In the genomic region with DNA sequence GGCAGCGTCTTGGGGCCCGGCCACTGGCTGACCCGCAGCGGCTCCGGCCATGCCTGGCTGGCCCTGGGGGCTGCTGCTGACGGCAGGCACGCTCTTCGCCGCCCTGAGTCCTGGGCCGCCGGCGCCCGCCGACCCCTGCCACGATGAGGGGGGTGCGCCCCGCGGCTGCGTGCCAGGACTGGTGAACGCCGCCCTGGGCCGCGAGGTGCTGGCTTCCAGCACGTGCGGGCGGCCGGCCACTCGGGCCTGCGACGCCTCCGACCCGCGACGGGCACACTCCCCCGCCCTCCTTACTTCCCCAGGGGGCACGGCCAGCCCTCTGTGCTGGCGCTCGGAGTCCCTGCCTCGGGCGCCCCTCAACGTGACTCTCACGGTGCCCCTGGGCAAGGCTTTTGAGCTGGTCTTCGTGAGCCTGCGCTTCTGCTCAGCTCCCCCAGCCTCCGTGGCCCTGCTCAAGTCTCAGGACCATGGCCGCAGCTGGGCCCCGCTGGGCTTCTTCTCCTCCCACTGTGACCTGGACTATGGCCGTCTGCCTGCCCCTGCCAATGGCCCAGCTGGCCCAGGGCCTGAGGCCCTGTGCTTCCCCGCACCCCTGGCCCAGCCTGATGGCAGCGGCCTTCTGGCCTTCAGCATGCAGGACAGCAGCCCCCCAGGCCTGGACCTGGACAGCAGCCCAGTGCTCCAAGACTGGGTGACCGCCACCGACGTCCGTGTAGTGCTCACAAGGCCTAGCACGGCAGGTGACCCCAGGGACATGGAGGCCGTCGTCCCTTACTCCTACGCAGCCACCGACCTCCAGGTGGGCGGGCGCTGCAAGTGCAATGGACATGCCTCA, we compare ENCODE assay signal across 1 cellular context.
TF ChIP-seq lines count a peak whose summit lies in the region.

No MANE protein-coding gene starts in this region.

TF ChIP-seq in HepG2, 621 proteins besides CTCF, POLR2A, EP300 and RAD21 (continued from another document and continues in another):
- TF ChIP-seq, protein P1, sequence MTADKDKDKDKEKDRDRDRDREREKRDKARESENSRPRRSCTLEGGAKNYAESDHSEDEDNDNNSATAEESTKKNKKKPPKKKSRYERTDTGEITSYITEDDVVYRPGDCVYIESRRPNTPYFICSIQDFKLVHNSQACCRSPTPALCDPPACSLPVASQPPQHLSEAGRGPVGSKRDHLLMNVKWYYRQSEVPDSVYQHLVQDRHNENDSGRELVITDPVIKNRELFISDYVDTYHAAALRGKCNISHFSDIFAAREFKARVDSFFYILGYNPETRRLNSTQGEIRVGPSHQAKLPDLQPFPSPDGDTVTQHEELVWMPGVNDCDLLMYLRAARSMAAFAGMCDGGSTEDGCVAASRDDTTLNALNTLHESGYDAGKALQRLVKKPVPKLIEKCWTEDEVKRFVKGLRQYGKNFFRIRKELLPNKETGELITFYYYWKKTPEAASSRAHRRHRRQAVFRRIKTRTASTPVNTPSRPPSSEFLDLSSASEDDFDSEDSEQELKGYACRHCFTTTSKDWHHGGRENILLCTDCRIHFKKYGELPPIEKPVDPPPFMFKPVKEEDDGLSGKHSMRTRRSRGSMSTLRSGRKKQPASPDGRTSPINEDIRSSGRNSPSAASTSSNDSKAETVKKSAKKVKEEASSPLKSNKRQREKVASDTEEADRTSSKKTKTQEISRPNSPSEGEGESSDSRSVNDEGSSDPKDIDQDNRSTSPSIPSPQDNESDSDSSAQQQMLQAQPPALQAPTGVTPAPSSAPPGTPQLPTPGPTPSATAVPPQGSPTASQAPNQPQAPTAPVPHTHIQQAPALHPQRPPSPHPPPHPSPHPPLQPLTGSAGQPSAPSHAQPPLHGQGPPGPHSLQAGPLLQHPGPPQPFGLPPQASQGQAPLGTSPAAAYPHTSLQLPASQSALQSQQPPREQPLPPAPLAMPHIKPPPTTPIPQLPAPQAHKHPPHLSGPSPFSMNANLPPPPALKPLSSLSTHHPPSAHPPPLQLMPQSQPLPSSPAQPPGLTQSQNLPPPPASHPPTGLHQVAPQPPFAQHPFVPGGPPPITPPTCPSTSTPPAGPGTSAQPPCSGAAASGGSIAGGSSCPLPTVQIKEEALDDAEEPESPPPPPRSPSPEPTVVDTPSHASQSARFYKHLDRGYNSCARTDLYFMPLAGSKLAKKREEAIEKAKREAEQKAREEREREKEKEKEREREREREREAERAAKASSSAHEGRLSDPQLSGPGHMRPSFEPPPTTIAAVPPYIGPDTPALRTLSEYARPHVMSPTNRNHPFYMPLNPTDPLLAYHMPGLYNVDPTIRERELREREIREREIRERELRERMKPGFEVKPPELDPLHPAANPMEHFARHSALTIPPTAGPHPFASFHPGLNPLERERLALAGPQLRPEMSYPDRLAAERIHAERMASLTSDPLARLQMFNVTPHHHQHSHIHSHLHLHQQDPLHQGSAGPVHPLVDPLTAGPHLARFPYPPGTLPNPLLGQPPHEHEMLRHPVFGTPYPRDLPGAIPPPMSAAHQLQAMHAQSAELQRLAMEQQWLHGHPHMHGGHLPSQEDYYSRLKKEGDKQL (CRISPR knock-in tag; IDR thresholded peaks at IDR 0.05; ENCODE audit: low read depth) = no peak
- TF ChIP-seq HDAC2 (CRISPR knock-in tag; IDR thresholded peaks at IDR 0.05) (peak; percentile 31; the same call in 1 of the 2 replicates), ZNF703 (CRISPR knock-in tag; IDR thresholded peaks at IDR 0.05; ENCODE audit: borderline replicate concordance) (no peak), GTF3A (CRISPR knock-in tag; conservative IDR thresholded peaks at IDR 0.05) (0 out of 2 replicates have a peak, but pooled peaks have one; percentile 17), ZNF232 (CRISPR knock-in tag; IDR thresholded peaks at IDR 0.05; ENCODE audit: borderline replicate concordance) (no peak), ZNF615 (CRISPR knock-in tag; IDR thresholded peaks at IDR 0.05; ENCODE audit: borderline replicate concordance) (no peak), ZNF678 (CRISPR knock-in tag; IDR thresholded peaks at IDR 0.05) (0 out of 2 replicates have a peak, but pooled peaks have one; percentile 26), ZSCAN21 (CRISPR knock-in tag; IDR thresholded peaks at IDR 0.05; ENCODE audit: borderline replicate concordance) (peak; percentile 66), ZNF709 (CRISPR knock-in tag; IDR thresholded peaks at IDR 0.05) (peak; percentile 88), KDM2A (CRISPR knock-in tag; IDR thresholded peaks at IDR 0.05; ENCODE audit: borderline replicate concordance, low read depth) (peak; percentile 48; the same call in 1 of the 2 replicates), ZSCAN22 (CRISPR knock-in tag; IDR thresholded peaks at IDR 0.05) (peak; percentile 99), ARHGAP35 (CRISPR knock-in tag; IDR thresholded peaks at IDR 0.05; ENCODE audit: borderline replicate concordance) (0 out of 2 replicates have a peak, but pooled peaks have one; percentile 10), ZNF777 (CRISPR knock-in tag; IDR thresholded peaks at IDR 0.05) (peak; percentile 80), DMAP1 (CRISPR knock-in tag; IDR thresholded peaks at IDR 0.05) (peak; percentile 52; the same call in 1 of the 2 replicates), ETV5 (CRISPR knock-in tag; IDR thresholded peaks at IDR 0.05; ENCODE audit: borderline replicate concordance) (peak; percentile 40; the same call in 1 of the 2 replicates), ZFX (CRISPR knock-in tag; IDR thresholded peaks at IDR 0.05; ENCODE audit: low read depth) (peak; percentile 88; the same call in 1 of the 2 replicates), MTF2 (CRISPR knock-in tag; IDR thresholded peaks at IDR 0.05; ENCODE audit: borderline replicate concordance) (peak; percentile 16; the same call in 1 of the 2 replicates), ZNF510 (CRISPR knock-in tag; IDR thresholded peaks at IDR 0.05; ENCODE audit: low read depth) (0 out of 2 replicates have a peak, but pooled peaks have one; percentile 29), ZNF136 (CRISPR knock-in tag; IDR thresholded peaks at IDR 0.05; ENCODE audit: low read depth) (no peak), ELF1 (CRISPR knock-in tag; IDR thresholded peaks at IDR 0.05) (no peak), SAFB2 (CRISPR knock-in tag; IDR thresholded peaks at IDR 0.05; ENCODE audit: borderline replicate concordance, low read depth) (no peak), ELF3 (CRISPR knock-in tag; IDR thresholded peaks at IDR 0.05) (no peak), ZMYM3 (CRISPR knock-in tag; IDR thresholded peaks at IDR 0.05) (0 out of 2 replicates have a peak, but pooled peaks have one; percentile 16), ZNF616 (CRISPR knock-in tag; IDR thresholded peaks at IDR 0.05; ENCODE audit: low read depth) (peak; percentile 64), HDAC1 (CRISPR knock-in tag; IDR thresholded peaks at IDR 0.05) (0 out of 2 replicates have a peak, but pooled peaks have one; percentile 34), ZFP36L2 (CRISPR knock-in tag; IDR thresholded peaks at IDR 0.05) (no peak), ZNF451 (CRISPR knock-in tag; IDR thresholded peaks at IDR 0.05) (peak; percentile 27; the same call in 1 of the 2 replicates), ZC3H4 (CRISPR knock-in tag; IDR thresholded peaks at IDR 0.05; ENCODE audit: borderline replicate concordance) (no peak), ZMYM4 (CRISPR knock-in tag; IDR thresholded peaks at IDR 0.05) (no peak; the same call in 1 of the 2 replicates), FOXO1 (CRISPR knock-in tag; IDR thresholded peaks at IDR 0.05) (0 out of 2 replicates have a peak, but pooled peaks have one; percentile 5), NRL (CRISPR knock-in tag; IDR thresholded peaks at IDR 0.05; ENCODE audit: borderline replicate concordance) (no peak), STAT5B (CRISPR knock-in tag; IDR thresholded peaks at IDR 0.05) (no peak), RBAK (CRISPR knock-in tag; IDR thresholded peaks at IDR 0.05) (0 out of 2 replicates have a peak, but pooled peaks have one; percentile 18)
- TF ChIP-seq, protein P2, sequence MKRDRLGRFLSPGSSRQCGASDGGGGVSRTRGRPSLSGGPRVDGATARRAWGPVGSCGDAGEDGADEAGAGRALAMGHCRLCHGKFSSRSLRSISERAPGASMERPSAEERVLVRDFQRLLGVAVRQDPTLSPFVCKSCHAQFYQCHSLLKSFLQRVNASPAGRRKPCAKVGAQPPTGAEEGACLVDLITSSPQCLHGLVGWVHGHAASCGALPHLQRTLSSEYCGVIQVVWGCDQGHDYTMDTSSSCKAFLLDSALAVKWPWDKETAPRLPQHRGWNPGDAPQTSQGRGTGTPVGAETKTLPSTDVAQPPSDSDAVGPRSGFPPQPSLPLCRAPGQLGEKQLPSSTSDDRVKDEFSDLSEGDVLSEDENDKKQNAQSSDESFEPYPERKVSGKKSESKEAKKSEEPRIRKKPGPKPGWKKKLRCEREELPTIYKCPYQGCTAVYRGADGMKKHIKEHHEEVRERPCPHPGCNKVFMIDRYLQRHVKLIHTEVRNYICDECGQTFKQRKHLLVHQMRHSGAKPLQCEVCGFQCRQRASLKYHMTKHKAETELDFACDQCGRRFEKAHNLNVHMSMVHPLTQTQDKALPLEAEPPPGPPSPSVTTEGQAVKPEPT (CRISPR knock-in tag; IDR thresholded peaks at IDR 0.05; ENCODE audit: low read depth) = peak; percentile 45; the same call in 1 of the 2 replicates
- TF ChIP-seq, protein P3, sequence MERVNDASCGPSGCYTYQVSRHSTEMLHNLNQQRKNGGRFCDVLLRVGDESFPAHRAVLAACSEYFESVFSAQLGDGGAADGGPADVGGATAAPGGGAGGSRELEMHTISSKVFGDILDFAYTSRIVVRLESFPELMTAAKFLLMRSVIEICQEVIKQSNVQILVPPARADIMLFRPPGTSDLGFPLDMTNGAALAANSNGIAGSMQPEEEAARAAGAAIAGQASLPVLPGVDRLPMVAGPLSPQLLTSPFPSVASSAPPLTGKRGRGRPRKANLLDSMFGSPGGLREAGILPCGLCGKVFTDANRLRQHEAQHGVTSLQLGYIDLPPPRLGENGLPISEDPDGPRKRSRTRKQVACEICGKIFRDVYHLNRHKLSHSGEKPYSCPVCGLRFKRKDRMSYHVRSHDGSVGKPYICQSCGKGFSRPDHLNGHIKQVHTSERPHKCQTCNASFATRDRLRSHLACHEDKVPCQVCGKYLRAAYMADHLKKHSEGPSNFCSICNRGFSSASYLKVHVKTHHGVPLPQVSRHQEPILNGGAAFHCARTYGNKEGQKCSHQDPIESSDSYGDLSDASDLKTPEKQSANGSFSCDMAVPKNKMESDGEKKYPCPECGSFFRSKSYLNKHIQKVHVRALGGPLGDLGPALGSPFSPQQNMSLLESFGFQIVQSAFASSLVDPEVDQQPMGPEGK (CRISPR knock-in tag; IDR thresholded peaks at IDR 0.05) = 0 out of 2 replicates have a peak, but pooled peaks have one; percentile 49
- TF ChIP-seq, protein P4, sequence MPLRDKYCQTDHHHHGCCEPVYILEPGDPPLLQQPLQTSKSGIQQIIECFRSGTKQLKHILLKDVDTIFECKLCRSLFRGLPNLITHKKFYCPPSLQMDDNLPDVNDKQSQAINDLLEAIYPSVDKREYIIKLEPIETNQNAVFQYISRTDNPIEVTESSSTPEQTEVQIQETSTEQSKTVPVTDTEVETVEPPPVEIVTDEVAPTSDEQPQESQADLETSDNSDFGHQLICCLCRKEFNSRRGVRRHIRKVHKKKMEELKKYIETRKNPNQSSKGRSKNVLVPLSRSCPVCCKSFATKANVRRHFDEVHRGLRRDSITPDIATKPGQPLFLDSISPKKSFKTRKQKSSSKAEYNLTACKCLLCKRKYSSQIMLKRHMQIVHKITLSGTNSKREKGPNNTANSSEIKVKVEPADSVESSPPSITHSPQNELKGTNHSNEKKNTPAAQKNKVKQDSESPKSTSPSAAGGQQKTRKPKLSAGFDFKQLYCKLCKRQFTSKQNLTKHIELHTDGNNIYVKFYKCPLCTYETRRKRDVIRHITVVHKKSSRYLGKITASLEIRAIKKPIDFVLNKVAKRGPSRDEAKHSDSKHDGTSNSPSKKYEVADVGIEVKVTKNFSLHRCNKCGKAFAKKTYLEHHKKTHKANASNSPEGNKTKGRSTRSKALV (CRISPR knock-in tag; IDR thresholded peaks at IDR 0.05) = no peak
- TF ChIP-seq, protein P5, sequence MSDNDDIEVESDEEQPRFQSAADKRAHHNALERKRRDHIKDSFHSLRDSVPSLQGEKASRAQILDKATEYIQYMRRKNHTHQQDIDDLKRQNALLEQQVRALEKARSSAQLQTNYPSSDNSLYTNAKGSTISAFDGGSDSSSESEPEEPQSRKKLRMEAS (IDR thresholded peaks at IDR 0.05) = peak; percentile 85
- TF ChIP-seq, protein P6, sequence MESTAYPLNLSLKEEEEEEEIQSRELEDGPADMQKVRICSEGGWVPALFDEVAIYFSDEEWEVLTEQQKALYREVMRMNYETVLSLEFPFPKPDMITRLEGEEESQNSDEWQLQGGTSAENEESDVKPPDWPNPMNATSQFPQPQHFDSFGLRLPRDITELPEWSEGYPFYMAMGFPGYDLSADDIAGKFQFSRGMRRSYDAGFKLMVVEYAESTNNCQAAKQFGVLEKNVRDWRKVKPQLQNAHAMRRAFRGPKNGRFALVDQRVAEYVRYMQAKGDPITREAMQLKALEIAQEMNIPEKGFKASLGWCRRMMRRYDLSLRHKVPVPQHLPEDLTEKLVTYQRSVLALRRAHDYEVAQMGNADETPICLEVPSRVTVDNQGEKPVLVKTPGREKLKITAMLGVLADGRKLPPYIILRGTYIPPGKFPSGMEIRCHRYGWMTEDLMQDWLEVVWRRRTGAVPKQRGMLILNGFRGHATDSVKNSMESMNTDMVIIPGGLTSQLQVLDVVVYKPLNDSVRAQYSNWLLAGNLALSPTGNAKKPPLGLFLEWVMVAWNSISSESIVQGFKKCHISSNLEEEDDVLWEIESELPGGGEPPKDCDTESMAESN (CRISPR knock-in tag; conservative IDR thresholded peaks at IDR 0.05) = no peak; the same call in 1 of the 2 replicates
- TF ChIP-seq, protein P7, sequence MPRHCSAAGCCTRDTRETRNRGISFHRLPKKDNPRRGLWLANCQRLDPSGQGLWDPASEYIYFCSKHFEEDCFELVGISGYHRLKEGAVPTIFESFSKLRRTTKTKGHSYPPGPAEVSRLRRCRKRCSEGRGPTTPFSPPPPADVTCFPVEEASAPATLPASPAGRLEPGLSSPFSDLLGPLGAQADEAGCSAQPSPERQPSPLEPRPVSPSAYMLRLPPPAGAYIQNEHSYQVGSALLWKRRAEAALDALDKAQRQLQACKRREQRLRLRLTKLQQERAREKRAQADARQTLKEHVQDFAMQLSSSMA (CRISPR knock-in tag; IDR thresholded peaks at IDR 0.05) = 0 out of 2 replicates have a peak, but pooled peaks have one; percentile 40
- TF ChIP-seq, protein P8, sequence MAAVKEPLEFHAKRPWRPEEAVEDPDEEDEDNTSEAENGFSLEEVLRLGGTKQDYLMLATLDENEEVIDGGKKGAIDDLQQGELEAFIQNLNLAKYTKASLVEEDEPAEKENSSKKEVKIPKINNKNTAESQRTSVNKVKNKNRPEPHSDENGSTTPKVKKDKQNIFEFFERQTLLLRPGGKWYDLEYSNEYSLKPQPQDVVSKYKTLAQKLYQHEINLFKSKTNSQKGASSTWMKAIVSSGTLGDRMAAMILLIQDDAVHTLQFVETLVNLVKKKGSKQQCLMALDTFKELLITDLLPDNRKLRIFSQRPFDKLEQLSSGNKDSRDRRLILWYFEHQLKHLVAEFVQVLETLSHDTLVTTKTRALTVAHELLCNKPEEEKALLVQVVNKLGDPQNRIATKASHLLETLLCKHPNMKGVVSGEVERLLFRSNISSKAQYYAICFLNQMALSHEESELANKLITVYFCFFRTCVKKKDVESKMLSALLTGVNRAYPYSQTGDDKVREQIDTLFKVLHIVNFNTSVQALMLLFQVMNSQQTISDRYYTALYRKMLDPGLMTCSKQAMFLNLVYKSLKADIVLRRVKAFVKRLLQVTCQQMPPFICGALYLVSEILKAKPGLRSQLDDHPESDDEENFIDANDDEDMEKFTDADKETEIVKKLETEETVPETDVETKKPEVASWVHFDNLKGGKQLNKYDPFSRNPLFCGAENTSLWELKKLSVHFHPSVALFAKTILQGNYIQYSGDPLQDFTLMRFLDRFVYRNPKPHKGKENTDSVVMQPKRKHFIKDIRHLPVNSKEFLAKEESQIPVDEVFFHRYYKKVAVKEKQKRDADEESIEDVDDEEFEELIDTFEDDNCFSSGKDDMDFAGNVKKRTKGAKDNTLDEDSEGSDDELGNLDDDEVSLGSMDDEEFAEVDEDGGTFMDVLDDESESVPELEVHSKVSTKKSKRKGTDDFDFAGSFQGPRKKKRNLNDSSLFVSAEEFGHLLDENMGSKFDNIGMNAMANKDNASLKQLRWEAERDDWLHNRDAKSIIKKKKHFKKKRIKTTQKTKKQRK (IDR thresholded peaks at IDR 0.05; ENCODE audit: low read length) = no peak
